8 cellular contexts compared by ENCODE assay signal in genomic region chr1:202379884-202380529, GRCh38. TPM values are rescaled to one million over a fixed set of nuclear protein-coding genes. Genes with fewer than 3 reads are reported as not detected.
DNase-seq lines count a peak whose midpoint lies in the region; ATAC-seq, FAIRE-seq and TF ChIP-seq lines count a peak whose summit lies in the region.
"Not testable (repeated sequence)": the region's sequence is repeated elsewhere in the genome, so short reads cannot be mapped to it uniquely, and the experiment has no call there.

No MANE protein-coding gene starts in this region.

- DNase-seq in DMS53 (lab: John Stamatoyannopoulos, UW), result peak; percentile 73
- DNase-seq in Jurkat, Clone E6-1 (ENCODE audit: low read depth, low spot score), result peak; percentile 25
- peak; percentile 88 for DNase-seq in SIG-M5 treated with dmso at 0.1 percent for 504 hours (lab: John Stamatoyannopoulos, UW; ENCODE audit: unreplicated experiment)
- peak; percentile 20 for DNase-seq in bronchial epithelial cell (ENCODE audit: low read depth)
- DNase-seq in iris pigment epithelial cell (ENCODE audit: low read depth), result peak; percentile 4
- not testable (repeated sequence) for DNase-seq in nephron progenitor cell
- peak; percentile 1 to 9 for DNase-seq in stimulated activated naive CD8-positive, alpha-beta T cell treated with anti-CD3 and anti-CD28 coated beads, Interleukin-15, amount 100 ng/mL, for 72 hours

- peak; percentile 8 for TF ChIP-seq CTCF in bronchial epithelial cell (IDR thresholded peaks at IDR 0.05; ENCODE audit: insufficient read depth, low read length, severe bottlenecking)
- peak; percentile 15 for TF ChIP-seq CTCF in nephron progenitor cell (IDR thresholded peaks at IDR 0.05)

- not testable (repeated sequence) for H3K36me3 ChIP-seq in bronchial epithelial cell (ENCODE audit: control insufficient read depth, insufficient read depth, low read length)

- not testable (repeated sequence) for H3K27me3 ChIP-seq in bronchial epithelial cell (ENCODE audit: control insufficient read depth, insufficient read depth, low read length)

- peak overlapping the region; percentile 29 for H3K27ac Mint-ChIP-seq in activated T-helper 17 cell treated with anti-CD3 and anti-CD28 coated beads, Interleukin-2, amount 50 U/mL, for 72 hours
- H3K27ac Mint-ChIP-seq in nephron progenitor cell, result not testable (repeated sequence)
- peak overlapping the region in 1 of 2 donors; percentile 2 for H3K27ac Mint-ChIP-seq in stimulated activated naive CD8-positive, alpha-beta T cell treated with anti-CD3 and anti-CD28 coated beads, Interleukin-15, amount 100 ng/mL, for 72 hours

- not testable (repeated sequence) for H3K4me3 ChIP-seq in Jurkat, Clone E6-1 (ENCODE audit: low read length); bronchial epithelial cell (ENCODE audit: low read depth, low read length)

- H3K4me3 Mint-ChIP-seq in activated T-helper 17 cell treated with anti-CD3 and anti-CD28 coated beads, Interleukin-2, amount 50 U/mL, for 72 hours, result peak overlapping the region; percentile 34
- H3K4me3 Mint-ChIP-seq in nephron progenitor cell, result not testable (repeated sequence)
- H3K4me3 Mint-ChIP-seq in stimulated activated naive CD8-positive, alpha-beta T cell treated with anti-CD3 and anti-CD28 coated beads, Interleukin-15, amount 100 ng/mL, for 72 hours, result peak overlapping the region; percentile 21 to 37

- FAIRE-seq in bronchial epithelial cell (lab: Jason Lieb, UNC), result not testable (repeated sequence)

- H3K9me3 Mint-ChIP-seq in activated T-helper 17 cell treated with anti-CD3 and anti-CD28 coated beads, Interleukin-2, amount 50 U/mL, for 72 hours; nephron progenitor cell; stimulated activated naive CD8-positive, alpha-beta T cell treated with anti-CD3 and anti-CD28 coated beads, Interleukin-15, amount 100 ng/mL, for 72 hours: not testable (repeated sequence)

- not testable (repeated sequence) for H3K36me3 Mint-ChIP-seq in activated T-helper 17 cell treated with anti-CD3 and anti-CD28 coated beads, Interleukin-2, amount 50 U/mL, for 72 hours (ENCODE audit: low read depth); nephron progenitor cell (ENCODE audit: low read depth)

- ATAC-seq in activated T-helper 17 cell treated with anti-CD3 and anti-CD28 coated beads, Interleukin-2, amount 50 U/mL, for 72 hours (replicated peaks), result peak; percentile 94
- ATAC-seq in stimulated activated naive CD8-positive, alpha-beta T cell treated with anti-CD3 and anti-CD28 coated beads, Interleukin-15, amount 100 ng/mL, for 72 hours, result peak; percentile 87

- peaks cover 35% of the 10 kb centered on the region for H3K4me1 Mint-ChIP-seq in activated T-helper 17 cell treated with anti-CD3 and anti-CD28 coated beads, Interleukin-2, amount 50 U/mL, for 72 hours
- peaks cover 21% of the 10 kb centered on the region for H3K4me1 Mint-ChIP-seq in nephron progenitor cell
- H3K4me1 Mint-ChIP-seq in stimulated activated naive CD8-positive, alpha-beta T cell treated with anti-CD3 and anti-CD28 coated beads, Interleukin-15, amount 100 ng/mL, for 72 hours, result peaks cover 34% of the 10 kb centered on the region

- H3K27me3 Mint-ChIP-seq in activated T-helper 17 cell treated with anti-CD3 and anti-CD28 coated beads, Interleukin-2, amount 50 U/mL, for 72 hours; nephron progenitor cell (ENCODE audit: low read depth, poor library complexity); stimulated activated naive CD8-positive, alpha-beta T cell treated with anti-CD3 and anti-CD28 coated beads, Interleukin-15, amount 100 ng/mL, for 72 hours: not testable (repeated sequence)

RNA-seq across cellular contexts. Expression of gene PPP1R12B, which starts 31.5 kb away (rescaled TPM):
- 4.6 TPM for polyA plus RNA-seq in Jurkat, Clone E6-1 (2012; ENCODE audit: insufficient read depth, insufficient read length)
- total RNA-seq in activated T-helper 17 cell treated with anti-CD3 and anti-CD28 coated beads, Interleukin-2, amount 50 U/mL, for 72 hours, result 10 to 100 TPM; 21.6 to 26.0 TPM
- 8.7 and 16.4 TPM in 2 replicates for total RNA-seq in bronchial epithelial cell

RNA-seq across cellular contexts. Expression of gene UBE2T, which starts 38.3 kb away (rescaled TPM):
- 217 TPM for polyA plus RNA-seq in Jurkat, Clone E6-1 (2012; ENCODE audit: insufficient read depth, insufficient read length)
- total RNA-seq in activated T-helper 17 cell treated with anti-CD3 and anti-CD28 coated beads, Interleukin-2, amount 50 U/mL, for 72 hours, result 10 to 100 TPM; 59.7 to 83.7 TPM
- 1.9 and 4.7 TPM in 2 replicates for total RNA-seq in bronchial epithelial cell

Comparison
In these comparisons a context has a peak if more than half of its experiments do, and no peak if none do; other contexts are left out.
1. RNA of gene UBE2T, which starts 38.3 kb away (total RNA-seq): 59.7 to 83.7 TPM in activated T-helper 17 cell treated with anti-CD3 and anti-CD28 coated beads, Interleukin-2, amount 50 U/mL, for 72 hours; 1.9 to 4.7 TPM in bronchial epithelial cell; every median in the first group is over 10 times any median in the second.